In genomic region chr4:105631818-105632400, GRCh38 we compare ENCODE assay signal across 14 cellular contexts.
A peak's percentile ranks its signal among the peaks of the same experiment; 100 is the strongest.
DNase-seq lines count a peak whose midpoint lies in the region; ATAC-seq and TF ChIP-seq lines count a peak whose summit lies in the region.
"Had no signal": no experiment of that assay in that cellular context is flagged by ENCODE, and none has a peak within 500 bp of the region (broad histone marks: within the 10 kb centered on the region; RNA-seq: fewer than 3 reads in every experiment).

No MANE protein-coding gene starts in this region.

- H3K4me1 ChIP-seq in adipocyte (ENCODE audit: control insufficient read depth, insufficient read depth, low read length) (peaks cover 6% of the 10 kb centered on the region), endodermal cell (ENCODE audit: control insufficient read depth, insufficient read depth, low read length) (no peaks in the 10 kb centered on the region)

- H3K4me3 ChIP-seq in adipocyte (ENCODE audit: low read length) (no peak overlapping the region), kidney epithelial cell (ENCODE audit: low read depth, low read length) (no peak overlapping the region), endodermal cell (ENCODE audit: low read length) (no peak overlapping the region)
- H3K4me3 ChIP-seq: BLaER1 had no signal

- DNase-seq in CD14-positive monocyte (ENCODE audit: low spot score) (no peak), adipocyte (ENCODE audit: low read depth) (peak; percentile 50), kidney epithelial cell (ENCODE audit: low read depth) (no peak), endodermal cell (no peak), cerebellum (ENCODE audit: low spot score) (no peak)
- no peak for DNase-seq in activated effector memory CD4-positive, alpha-beta T cell treated with Interleukin-2 at 50 U/mL for 16 hours
- DNase-seq: activated naive CD8-positive, alpha-beta T cell treated with anti-CD3 and anti-CD28 coated beads, Interleukin-2, amount 50 U/mL, for 24 hours; Karpas-422; stimulated activated naive CD4-positive, alpha-beta T cell had no signal

- peaks cover 0 to 3% (median 0%) of the 10 kb centered on the region in 3 donors for H3K27me3 Mint-ChIP-seq in CD14-positive monocyte (ENCODE audit: low read depth in 3 of 3)
- H3K27me3 Mint-ChIP-seq in endodermal cell (ENCODE audit: insufficient read depth): no peaks in the 10 kb centered on the region

- no peaks in the 10 kb centered on the region for H3K9me3 ChIP-seq in adipocyte (ENCODE audit: control insufficient read depth, low read length)
- no peaks in the 10 kb centered on the region for H3K9me3 ChIP-seq in endodermal cell (ENCODE audit: control insufficient read depth, low read length)
- H3K9me3 ChIP-seq: BLaER1, neutrophil had no signal

- TF ChIP-seq CTCF in CD14-positive monocyte (IDR thresholded peaks at IDR 0.05) (peak; percentile 77), kidney epithelial cell (IDR thresholded peaks at IDR 0.05; ENCODE audit: insufficient read depth, low read length, poor library complexity, severe bottlenecking) (peak; percentile 52), endodermal cell (conservative IDR thresholded peaks at IDR 0.05) (no peak)

- H3K27ac Mint-ChIP-seq in CD14-positive monocyte (no peak overlapping the region), endodermal cell (no peak overlapping the region)
- H3K27ac Mint-ChIP-seq: activated naive CD8-positive, alpha-beta T cell treated with anti-CD3 and anti-CD28 coated beads, Interleukin-2, amount 50 U/mL, for 24 hours had no signal

- H3K36me3 Mint-ChIP-seq in CD14-positive monocyte (no peaks in the 10 kb centered on the region), endodermal cell (ENCODE audit: low read depth) (no peaks in the 10 kb centered on the region)

- H3K27me3 ChIP-seq in adipocyte (replicated peaks; ENCODE audit: control insufficient read depth, insufficient read depth, low read length) (no peaks in the 10 kb centered on the region), kidney epithelial cell (ENCODE audit: control insufficient read depth, insufficient read depth, low read length) (no peaks in the 10 kb centered on the region), endodermal cell (ENCODE audit: control insufficient read depth, insufficient read depth, low read length, poor library complexity, severe bottlenecking) (no peaks in the 10 kb centered on the region)
- H3K27me3 ChIP-seq: BLaER1, neutrophil had no signal

- intact Hi-C loops in CD14-positive monocyte (cut with micrococcal nuclease): no loop called here

- H3K36me3 ChIP-seq in adipocyte (ENCODE audit: control insufficient read depth, insufficient read depth, low read length, severe bottlenecking) (no peaks in the 10 kb centered on the region), kidney epithelial cell (ENCODE audit: control insufficient read depth, insufficient read depth, low read length) (no peaks in the 10 kb centered on the region), endodermal cell (ENCODE audit: control insufficient read depth, insufficient read depth, low read length) (no peaks in the 10 kb centered on the region)
- H3K36me3 ChIP-seq: BLaER1, neutrophil had no signal

- 93 to 100% methylated on average over 1 to 8 of the region's 8 CpGs for WGBS in endodermal cell (ENCODE audit: insufficient coverage in 1 of 2, insufficient read length in 1 of 2), 2 experiments

- no peak overlapping the region for H3K27ac ChIP-seq in endodermal cell (ENCODE audit: low read depth, low read length)
- H3K27ac ChIP-seq: BLaER1, neutrophil had no signal

- H3K4me1 Mint-ChIP-seq in CD14-positive monocyte: peaks cover 2% of the 10 kb centered on the region
- H3K4me1 Mint-ChIP-seq in endodermal cell: peaks cover 20% of the 10 kb centered on the region
- H3K4me1 Mint-ChIP-seq: activated naive CD8-positive, alpha-beta T cell treated with anti-CD3 and anti-CD28 coated beads, Interleukin-2, amount 50 U/mL, for 24 hours had no signal

- H3K9me3 Mint-ChIP-seq in CD14-positive monocyte: no peaks in the 10 kb centered on the region
- H3K9me3 Mint-ChIP-seq in endodermal cell: no peaks in the 10 kb centered on the region
- H3K9me3 Mint-ChIP-seq: activated naive CD8-positive, alpha-beta T cell treated with anti-CD3 and anti-CD28 coated beads, Interleukin-2, amount 50 U/mL, for 24 hours had no signal

- H3K9ac ChIP-seq in adipocyte (ENCODE audit: low read length) (no peak overlapping the region), endodermal cell (ENCODE audit: extremely low read depth, low read length, poor library complexity, severe bottlenecking) (no peak overlapping the region)
- H3K9ac ChIP-seq: BLaER1 had no signal

- ATAC-seq in HG03175 (IDR thresholded peaks at IDR 0.05; ENCODE audit: unreplicated experiment): peak; percentile 33
- no peak for ATAC-seq in GM18861 (IDR thresholded peaks at IDR 0.05; ENCODE audit: unreplicated experiment)
- ATAC-seq: activated CD4-positive, CD25-positive, alpha-beta regulatory T cell treated with anti-CD3 and anti-CD28 coated beads, Interleukin-2, amount 50 U/mL, for 24 hours; activated naive CD8-positive, alpha-beta T cell treated with anti-CD3 and anti-CD28 coated beads, Interleukin-2, amount 50 U/mL, for 24 hours had no signal

- no peak overlapping the region for H3K4me3 Mint-ChIP-seq in CD14-positive monocyte
- no peak overlapping the region for H3K4me3 Mint-ChIP-seq in endodermal cell
- H3K4me3 Mint-ChIP-seq: activated naive CD8-positive, alpha-beta T cell treated with anti-CD3 and anti-CD28 coated beads, Interleukin-2, amount 50 U/mL, for 24 hours had no signal
